In the genomic region with DNA sequence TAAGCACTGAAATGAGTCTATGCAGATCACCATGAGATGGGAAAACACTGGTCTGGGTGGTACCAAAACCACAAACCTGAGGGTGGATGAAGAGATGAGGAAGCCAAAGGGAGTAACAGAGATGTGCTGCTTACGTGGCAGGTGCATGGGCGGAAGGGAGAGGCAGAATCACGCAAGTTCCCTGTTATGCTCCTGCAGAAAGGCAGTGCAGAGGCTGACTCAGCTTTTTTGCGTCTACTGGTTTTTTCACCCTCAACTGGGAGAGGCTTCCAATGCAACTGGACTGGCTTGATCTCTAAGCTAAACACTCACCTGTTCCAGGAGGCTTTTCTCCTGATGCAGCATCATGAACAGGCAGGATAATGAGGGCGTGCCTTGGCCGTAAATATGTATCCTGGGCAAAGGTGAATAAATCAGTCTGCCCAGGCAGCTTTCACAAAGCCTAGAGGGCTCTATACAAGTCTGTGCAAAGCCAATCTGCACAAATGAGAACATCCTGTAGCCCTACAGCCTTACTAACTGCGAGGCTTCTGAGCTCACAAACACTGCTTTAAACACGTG, we compare ENCODE assay signal across 9 cellular contexts.
DNase-seq lines count a peak whose midpoint lies in the region; ATAC-seq and TF ChIP-seq lines count a peak whose summit lies in the region.
"Had no signal": no experiment of that assay in that cellular context is flagged by ENCODE, and none has a peak within 500 bp of the region (broad histone marks: within the 10 kb centered on the region; RNA-seq: fewer than 3 reads in every experiment).

No MANE protein-coding gene starts in this region.

- peak; percentile 56 to 63 for ATAC-seq in CD4-positive, CD25-positive, alpha-beta regulatory T cell (ENCODE audit: low read depth in 2 of 2)
- ATAC-seq in GM21723 (IDR thresholded peaks at IDR 0.05; ENCODE audit: unreplicated experiment) (peak; percentile 31), T-cell (replicated peaks in 1 of 4) (peak; percentile 66 to 78 (median 72)), body of pancreas (peak; percentile 27), GM19397 (IDR thresholded peaks at IDR 0.05; ENCODE audit: unreplicated experiment) (no peak), GM21786 (IDR thresholded peaks at IDR 0.05; ENCODE audit: unreplicated experiment) (no peak)

- peaks cover 37% of the 10 kb centered on the region for H3K36me3 Mint-ChIP-seq in CD4-positive, CD25-positive, alpha-beta regulatory T cell
- H3K36me3 Mint-ChIP-seq in T-cell: peaks cover 39% of the 10 kb centered on the region

- peaks cover 38 to 93% (median 64%) of the 10 kb centered on the region in 4 donors for H3K4me1 Mint-ChIP-seq in CD4-positive, CD25-positive, alpha-beta regulatory T cell
- peaks cover 92 to 93% (median 92%) of the 10 kb centered on the region in 3 donors for H3K4me1 Mint-ChIP-seq in T-cell

- peak overlapping the region; percentile 89 to 93 (median 91) for H3K27ac Mint-ChIP-seq in CD4-positive, CD25-positive, alpha-beta regulatory T cell
- H3K27ac Mint-ChIP-seq in T-cell: peak overlapping the region; percentile 81 to 89

- TF ChIP-seq CTCF in body of pancreas (IDR thresholded peaks at IDR 0.05): no peak

- peak in 1 of 3 donors; percentile 91 for DNase-seq in CD4-positive, CD25-positive, alpha-beta regulatory T cell
- DNase-seq in T-cell: peak in 33 of 34 experiments; percentile 12 to 69 (median 46)
- peak in 1 of 4 donors; percentile 21 for DNase-seq in body of pancreas
- peak; percentile 49 for DNase-seq in stimulated activated CD8-positive, alpha-beta memory T cell treated with anti-CD3 and anti-CD28 coated beads, Interleukin-12 subunit alpha, Interleukin-12 subunit beta, amount 100 ng/mL, for 24 hours (ENCODE audit: extremely low read depth)
- no peak for DNase-seq in DMS 273 (lab: John Stamatoyannopoulos, UW; ENCODE audit: unreplicated experiment)

- H3K4me3 Mint-ChIP-seq in CD4-positive, CD25-positive, alpha-beta regulatory T cell: peak overlapping the region in 3 of 4 donors; percentile 48 to 69 (median 68)
- peak overlapping the region; percentile 42 to 56 (median 54) for H3K4me3 Mint-ChIP-seq in T-cell
- H3K4me3 Mint-ChIP-seq: neural crest cell had no signal

- H3K4me1 ChIP-seq in CD4-positive, CD25-positive, alpha-beta regulatory T cell (ENCODE audit: control insufficient read depth, insufficient read depth, low read length, poor library complexity, severe bottlenecking): peaks cover 42% of the 10 kb centered on the region
- peaks cover 1% of the 10 kb centered on the region for H3K4me1 ChIP-seq in body of pancreas

- H3K9me3 ChIP-seq in CD4-positive, CD25-positive, alpha-beta regulatory T cell (ENCODE audit: control insufficient read depth in 2 of 2, low read length in 2 of 2): no peaks in the 10 kb centered on the region
- H3K9me3 ChIP-seq in body of pancreas: no peaks in the 10 kb centered on the region

- POLR2A ChIA-PET in T-cell (lab: Charles Lee): interaction anchor here (0.6 to 1.6 kb wide), 5 partner anchors 11 to 27 kb away, joined by 3 to 5 read pairs (median 4); no protein-coding TSS in a partner anchor

- H3K27ac ChIP-seq in CD4-positive, CD25-positive, alpha-beta regulatory T cell (ENCODE audit: insufficient read depth, low read length, poor library complexity, severe bottlenecking): peak overlapping the region; percentile 61
- H3K27ac ChIP-seq in body of pancreas: no peak overlapping the region

- peaks cover 0 to 3% (median 0%) of the 10 kb centered on the region in 7 donors for H3K9me3 Mint-ChIP-seq in CD4-positive, CD25-positive, alpha-beta regulatory T cell
- H3K9me3 Mint-ChIP-seq in T-cell: no peaks in the 10 kb centered on the region

- TF ChIP-seq POLR2A in body of pancreas (IDR thresholded peaks at IDR 0.05): no peak

- intact Hi-C loops in body of pancreas (cut with DNase I): no loop called here

- peaks cover 9% of the 10 kb centered on the region for H3K36me3 ChIP-seq in CD4-positive, CD25-positive, alpha-beta regulatory T cell (ENCODE audit: control insufficient read depth, insufficient read depth, low read length)
- no peaks in the 10 kb centered on the region for H3K36me3 ChIP-seq in body of pancreas (replicated peaks in 1 of 2; ENCODE audit: insufficient read depth in 1 of 2, low read depth in 2 of 2)

- WGBS in body of pancreas, 2 donors: 76 to 90% methylated on average over 6 to 8 of the region's 8 CpGs

- H3K27me3 Mint-ChIP-seq in CD4-positive, CD25-positive, alpha-beta regulatory T cell: no peaks in the 10 kb centered on the region
- H3K27me3 Mint-ChIP-seq in T-cell: no peaks in the 10 kb centered on the region

- H3K27me3 ChIP-seq in CD4-positive, CD25-positive, alpha-beta regulatory T cell (ENCODE audit: control insufficient read depth, insufficient read depth, low read length): no peaks in the 10 kb centered on the region
- H3K27me3 ChIP-seq in body of pancreas: no peaks in the 10 kb centered on the region

- H3K4me3 ChIP-seq in CD4-positive, CD25-positive, alpha-beta regulatory T cell (ENCODE audit: low read depth, low read length): peak overlapping the region; percentile 57
- H3K4me3 ChIP-seq in body of pancreas: no peak overlapping the region

- CTCF ChIA-PET in T-cell (lab: Charles Lee): interaction anchor here (0.6 to 1.2 kb wide), 4 partner anchors 11 to 19 kb away, joined by 3 to 4 read pairs (median 3); no protein-coding TSS in a partner anchor

Comparison
In these comparisons a context has a peak if more than half of its experiments do, and no peak if none do; other contexts are left out.
1. ATAC-seq: peak in CD4-positive, CD25-positive, alpha-beta regulatory T cell (2 of 2), GM21723 (single experiment), T-cell (4 of 4) and body of pancreas (single experiment); none in GM19397 (single experiment) and GM21786 (single experiment).